ENCODE assay signal across 1 cellular context in genomic region chr7:151081170-151082101, GRCh38.
A peak's percentile ranks its signal among the peaks of the same experiment; 100 is the strongest.
TF ChIP-seq lines count a peak whose summit lies in the region.

No MANE protein-coding gene starts in this region.

TF ChIP-seq in K562, 482 proteins besides CTCF, POLR2A, EP300 and RAD21 (continued from another document and continues in another):
- TF ChIP-seq ZMIZ1 (IDR thresholded peaks at IDR 0.05; ENCODE audit: low read depth in 2 of 2, low read length in 2 of 2) (no peak), ELF2 (CRISPR knock-in tag; IDR thresholded peaks at IDR 0.05) (no peak), ZNF764 (CRISPR knock-in tag; IDR thresholded peaks at IDR 0.05; ENCODE audit: low read depth) (0 out of 2 replicates have a peak, but pooled peaks have one; percentile 1), CAMTA2 (CRISPR knock-in tag; conservative IDR thresholded peaks at IDR 0.05) (no peak; the same call in 1 of the 2 replicates), NFE2 (IDR thresholded peaks at IDR 0.05; ENCODE audit: low read depth) (no peak), ZNF77 (CRISPR knock-in tag; IDR thresholded peaks at IDR 0.05) (no peak), PCBP2 (IDR thresholded peaks at IDR 0.05; ENCODE audit: low read depth, low read length, poor library complexity, severe bottlenecking) (no peak), MYNN (IDR thresholded peaks at IDR 0.05) (no peak; the same call in 1 of the 2 replicates), MYNN (CRISPR knock-in tag; IDR thresholded peaks at IDR 0.05) (no peak), TCF7 (IDR thresholded peaks at IDR 0.05; ENCODE audit: borderline replicate concordance) (peak; percentile 12; the same call in 1 of the 2 replicates), NCOA4 (IDR thresholded peaks at IDR 0.05; ENCODE audit: partially characterized antibody) (no peak), FOSL1 (tag; conservative IDR thresholded peaks at IDR 0.05) (no peak), NCOR1 (IDR thresholded peaks at IDR 0.05) (no peak), RAD51 (IDR thresholded peaks at IDR 0.05; ENCODE audit: borderline replicate concordance, low read depth) (no peak), RCOR1 (IDR thresholded peaks at IDR 0.05; ENCODE audit: borderline replicate concordance in 1 of 2, low read depth in 2 of 2, low read length in 2 of 2) (no peak), ZNF217 (CRISPR knock-in tag; IDR thresholded peaks at IDR 0.05) (no peak), TRIM28 (IDR thresholded peaks at IDR 0.05) (no peak), STAT5B (CRISPR knock-in tag; IDR thresholded peaks at IDR 0.05) (no peak), ZNF699 (CRISPR knock-in tag; IDR thresholded peaks at IDR 0.05; ENCODE audit: insufficient replicate concordance) (no peak), ZNF263 (CRISPR knock-in tag; IDR thresholded peaks at IDR 0.05; ENCODE audit: borderline replicate concordance) (no peak), GTF2A2 (tag; IDR thresholded peaks at IDR 0.05) (no peak), NR2C1 (IDR thresholded peaks at IDR 0.05) (no peak), NR2C1 (tag; IDR thresholded peaks at IDR 0.05) (no peak), SPI1 (IDR thresholded peaks at IDR 0.05; ENCODE audit: borderline replicate concordance, low read depth, low read length) (no peak), TFE3 (CRISPR knock-in tag; IDR thresholded peaks at IDR 0.05) (no peak), MCM2 (IDR thresholded peaks at IDR 0.05; ENCODE audit: low read depth) (no peak), ZNF561 (CRISPR knock-in tag; conservative IDR thresholded peaks at IDR 0.05) (no peak), KLF16 (IDR thresholded peaks at IDR 0.05) (no peak), SNAPC5 (CRISPR knock-in tag; IDR thresholded peaks at IDR 0.05) (no peak), CEBPB (tag; IDR thresholded peaks at IDR 0.05) (no peak), ZNF384 (IDR thresholded peaks at IDR 0.05; ENCODE audit: low read depth, low read length) (no peak), POLR3A (IDR thresholded peaks at IDR 0.05; ENCODE audit: borderline replicate concordance, extremely low read depth, insufficient read depth, insufficient read length) (no peak), POLR2G (IDR thresholded peaks at IDR 0.05; ENCODE audit: low read depth, low read length) (peak; percentile 62), ZNF12 (CRISPR knock-in tag; IDR thresholded peaks at IDR 0.05) (0 out of 2 replicates have a peak, but pooled peaks have one; percentile 18), CCAR2 (IDR thresholded peaks at IDR 0.05; ENCODE audit: low read depth, low read length) (no peak), GABPB1 (CRISPR knock-in tag; IDR thresholded peaks at IDR 0.05) (no peak), ZNF583 (CRISPR knock-in tag; IDR thresholded peaks at IDR 0.05) (no peak; the same call in 1 of the 2 replicates), E2F1 (CRISPR knock-in tag; IDR thresholded peaks at IDR 0.05) (no peak), NFYB (IDR thresholded peaks at IDR 0.05; ENCODE audit: extremely low read depth, insufficient read length) (no peak)
- TF ChIP-seq, protein P1, sequence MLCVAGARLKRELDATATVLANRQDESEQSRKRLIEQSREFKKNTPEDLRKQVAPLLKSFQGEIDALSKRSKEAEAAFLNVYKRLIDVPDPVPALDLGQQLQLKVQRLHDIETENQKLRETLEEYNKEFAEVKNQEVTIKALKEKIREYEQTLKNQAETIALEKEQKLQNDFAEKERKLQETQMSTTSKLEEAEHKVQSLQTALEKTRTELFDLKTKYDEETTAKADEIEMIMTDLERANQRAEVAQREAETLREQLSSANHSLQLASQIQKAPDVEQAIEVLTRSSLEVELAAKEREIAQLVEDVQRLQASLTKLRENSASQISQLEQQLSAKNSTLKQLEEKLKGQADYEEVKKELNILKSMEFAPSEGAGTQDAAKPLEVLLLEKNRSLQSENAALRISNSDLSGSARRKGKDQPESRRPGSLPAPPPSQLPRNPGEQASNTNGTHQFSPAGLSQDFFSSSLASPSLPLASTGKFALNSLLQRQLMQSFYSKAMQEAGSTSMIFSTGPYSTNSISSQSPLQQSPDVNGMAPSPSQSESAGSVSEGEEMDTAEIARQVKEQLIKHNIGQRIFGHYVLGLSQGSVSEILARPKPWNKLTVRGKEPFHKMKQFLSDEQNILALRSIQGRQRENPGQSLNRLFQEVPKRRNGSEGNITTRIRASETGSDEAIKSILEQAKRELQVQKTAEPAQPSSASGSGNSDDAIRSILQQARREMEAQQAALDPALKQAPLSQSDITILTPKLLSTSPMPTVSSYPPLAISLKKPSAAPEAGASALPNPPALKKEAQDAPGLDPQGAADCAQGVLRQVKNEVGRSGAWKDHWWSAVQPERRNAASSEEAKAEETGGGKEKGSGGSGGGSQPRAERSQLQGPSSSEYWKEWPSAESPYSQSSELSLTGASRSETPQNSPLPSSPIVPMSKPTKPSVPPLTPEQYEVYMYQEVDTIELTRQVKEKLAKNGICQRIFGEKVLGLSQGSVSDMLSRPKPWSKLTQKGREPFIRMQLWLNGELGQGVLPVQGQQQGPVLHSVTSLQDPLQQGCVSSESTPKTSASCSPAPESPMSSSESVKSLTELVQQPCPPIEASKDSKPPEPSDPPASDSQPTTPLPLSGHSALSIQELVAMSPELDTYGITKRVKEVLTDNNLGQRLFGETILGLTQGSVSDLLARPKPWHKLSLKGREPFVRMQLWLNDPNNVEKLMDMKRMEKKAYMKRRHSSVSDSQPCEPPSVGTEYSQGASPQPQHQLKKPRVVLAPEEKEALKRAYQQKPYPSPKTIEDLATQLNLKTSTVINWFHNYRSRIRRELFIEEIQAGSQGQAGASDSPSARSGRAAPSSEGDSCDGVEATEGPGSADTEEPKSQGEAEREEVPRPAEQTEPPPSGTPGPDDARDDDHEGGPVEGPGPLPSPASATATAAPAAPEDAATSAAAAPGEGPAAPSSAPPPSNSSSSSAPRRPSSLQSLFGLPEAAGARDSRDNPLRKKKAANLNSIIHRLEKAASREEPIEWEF (CRISPR knock-in tag; IDR thresholded peaks at IDR 0.05): no peak
- TF ChIP-seq, protein P2, sequence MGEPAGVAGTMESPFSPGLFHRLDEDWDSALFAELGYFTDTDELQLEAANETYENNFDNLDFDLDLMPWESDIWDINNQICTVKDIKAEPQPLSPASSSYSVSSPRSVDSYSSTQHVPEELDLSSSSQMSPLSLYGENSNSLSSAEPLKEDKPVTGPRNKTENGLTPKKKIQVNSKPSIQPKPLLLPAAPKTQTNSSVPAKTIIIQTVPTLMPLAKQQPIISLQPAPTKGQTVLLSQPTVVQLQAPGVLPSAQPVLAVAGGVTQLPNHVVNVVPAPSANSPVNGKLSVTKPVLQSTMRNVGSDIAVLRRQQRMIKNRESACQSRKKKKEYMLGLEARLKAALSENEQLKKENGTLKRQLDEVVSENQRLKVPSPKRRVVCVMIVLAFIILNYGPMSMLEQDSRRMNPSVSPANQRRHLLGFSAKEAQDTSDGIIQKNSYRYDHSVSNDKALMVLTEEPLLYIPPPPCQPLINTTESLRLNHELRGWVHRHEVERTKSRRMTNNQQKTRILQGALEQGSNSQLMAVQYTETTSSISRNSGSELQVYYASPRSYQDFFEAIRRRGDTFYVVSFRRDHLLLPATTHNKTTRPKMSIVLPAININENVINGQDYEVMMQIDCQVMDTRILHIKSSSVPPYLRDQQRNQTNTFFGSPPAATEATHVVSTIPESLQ (CRISPR knock-in tag; IDR thresholded peaks at IDR 0.05): no peak
- TF ChIP-seq, protein P3, sequence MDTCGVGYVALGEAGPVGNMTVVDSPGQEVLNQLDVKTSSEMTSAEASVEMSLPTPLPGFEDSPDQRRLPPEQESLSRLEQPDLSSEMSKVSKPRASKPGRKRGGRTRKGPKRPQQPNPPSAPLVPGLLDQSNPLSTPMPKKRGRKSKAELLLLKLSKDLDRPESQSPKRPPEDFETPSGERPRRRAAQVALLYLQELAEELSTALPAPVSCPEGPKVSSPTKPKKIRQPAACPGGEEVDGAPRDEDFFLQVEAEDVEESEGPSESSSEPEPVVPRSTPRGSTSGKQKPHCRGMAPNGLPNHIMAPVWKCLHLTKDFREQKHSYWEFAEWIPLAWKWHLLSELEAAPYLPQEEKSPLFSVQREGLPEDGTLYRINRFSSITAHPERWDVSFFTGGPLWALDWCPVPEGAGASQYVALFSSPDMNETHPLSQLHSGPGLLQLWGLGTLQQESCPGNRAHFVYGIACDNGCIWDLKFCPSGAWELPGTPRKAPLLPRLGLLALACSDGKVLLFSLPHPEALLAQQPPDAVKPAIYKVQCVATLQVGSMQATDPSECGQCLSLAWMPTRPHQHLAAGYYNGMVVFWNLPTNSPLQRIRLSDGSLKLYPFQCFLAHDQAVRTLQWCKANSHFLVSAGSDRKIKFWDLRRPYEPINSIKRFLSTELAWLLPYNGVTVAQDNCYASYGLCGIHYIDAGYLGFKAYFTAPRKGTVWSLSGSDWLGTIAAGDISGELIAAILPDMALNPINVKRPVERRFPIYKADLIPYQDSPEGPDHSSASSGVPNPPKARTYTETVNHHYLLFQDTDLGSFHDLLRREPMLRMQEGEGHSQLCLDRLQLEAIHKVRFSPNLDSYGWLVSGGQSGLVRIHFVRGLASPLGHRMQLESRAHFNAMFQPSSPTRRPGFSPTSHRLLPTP (IDR thresholded peaks at IDR 0.05; ENCODE audit: borderline replicate concordance, extremely low read depth, insufficient read length): no peak
- TF ChIP-seq, protein P4, sequence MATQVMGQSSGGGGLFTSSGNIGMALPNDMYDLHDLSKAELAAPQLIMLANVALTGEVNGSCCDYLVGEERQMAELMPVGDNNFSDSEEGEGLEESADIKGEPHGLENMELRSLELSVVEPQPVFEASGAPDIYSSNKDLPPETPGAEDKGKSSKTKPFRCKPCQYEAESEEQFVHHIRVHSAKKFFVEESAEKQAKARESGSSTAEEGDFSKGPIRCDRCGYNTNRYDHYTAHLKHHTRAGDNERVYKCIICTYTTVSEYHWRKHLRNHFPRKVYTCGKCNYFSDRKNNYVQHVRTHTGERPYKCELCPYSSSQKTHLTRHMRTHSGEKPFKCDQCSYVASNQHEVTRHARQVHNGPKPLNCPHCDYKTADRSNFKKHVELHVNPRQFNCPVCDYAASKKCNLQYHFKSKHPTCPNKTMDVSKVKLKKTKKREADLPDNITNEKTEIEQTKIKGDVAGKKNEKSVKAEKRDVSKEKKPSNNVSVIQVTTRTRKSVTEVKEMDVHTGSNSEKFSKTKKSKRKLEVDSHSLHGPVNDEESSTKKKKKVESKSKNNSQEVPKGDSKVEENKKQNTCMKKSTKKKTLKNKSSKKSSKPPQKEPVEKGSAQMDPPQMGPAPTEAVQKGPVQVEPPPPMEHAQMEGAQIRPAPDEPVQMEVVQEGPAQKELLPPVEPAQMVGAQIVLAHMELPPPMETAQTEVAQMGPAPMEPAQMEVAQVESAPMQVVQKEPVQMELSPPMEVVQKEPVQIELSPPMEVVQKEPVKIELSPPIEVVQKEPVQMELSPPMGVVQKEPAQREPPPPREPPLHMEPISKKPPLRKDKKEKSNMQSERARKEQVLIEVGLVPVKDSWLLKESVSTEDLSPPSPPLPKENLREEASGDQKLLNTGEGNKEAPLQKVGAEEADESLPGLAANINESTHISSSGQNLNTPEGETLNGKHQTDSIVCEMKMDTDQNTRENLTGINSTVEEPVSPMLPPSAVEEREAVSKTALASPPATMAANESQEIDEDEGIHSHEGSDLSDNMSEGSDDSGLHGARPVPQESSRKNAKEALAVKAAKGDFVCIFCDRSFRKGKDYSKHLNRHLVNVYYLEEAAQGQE (CRISPR knock-in tag; IDR thresholded peaks at IDR 0.05; ENCODE audit: low read depth): no peak
